ENCODE assay signal across 1 cellular context in the genomic region with DNA sequence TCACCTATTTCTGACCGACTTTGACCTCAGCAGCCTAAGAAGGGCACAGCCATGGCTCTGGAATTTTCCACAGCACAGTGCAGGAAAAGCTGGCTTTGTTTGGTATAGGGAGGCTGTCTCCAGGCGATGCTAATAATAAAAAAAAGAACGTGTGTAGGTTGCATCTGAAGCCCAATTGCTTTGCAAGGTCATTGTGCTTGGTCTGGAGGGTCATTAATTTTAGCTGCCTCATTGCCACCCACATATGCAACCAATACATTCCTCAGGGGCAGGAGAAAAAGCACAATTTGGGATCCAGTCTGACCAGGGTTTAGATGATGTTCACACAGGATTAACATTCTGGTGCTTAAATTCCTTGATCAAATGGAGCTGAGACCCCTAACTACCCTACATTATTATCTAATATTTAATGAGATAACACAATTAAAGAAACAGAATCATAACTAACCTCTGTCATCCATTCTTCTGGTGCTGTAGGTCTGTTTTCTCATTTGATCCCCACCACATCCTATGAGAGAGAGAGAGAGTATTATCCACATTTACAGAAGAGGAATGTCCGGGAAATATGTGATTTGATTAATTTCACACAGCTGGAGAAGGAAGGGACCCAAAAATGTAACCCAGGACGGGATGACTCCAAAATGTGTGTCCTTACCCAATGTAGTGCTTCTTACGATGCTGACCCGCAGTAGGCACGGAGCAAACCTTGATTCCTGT.
TF ChIP-seq lines count a peak whose summit lies in the region.

No MANE protein-coding gene starts in this region.

TF ChIP-seq in IMR-90, 13 proteins besides CTCF, POLR2A, EP300 and RAD21:
- TF ChIP-seq BHLHE40 (IDR thresholded peaks at IDR 0.05; ENCODE audit: low read depth, low read length), result no peak
- no peak for TF ChIP-seq CEBPB (IDR thresholded peaks at IDR 0.05; ENCODE audit: low read depth, low read length)
- no peak for TF ChIP-seq RFX5 (IDR thresholded peaks at IDR 0.05; ENCODE audit: low read depth, low read length)
- no peak for TF ChIP-seq MAZ (IDR thresholded peaks at IDR 0.05; ENCODE audit: borderline replicate concordance, low read depth, low read length)
TF ChIP-seq in IMR-90: peak in this region for 0.
